ENCODE assay signal across 10 cellular contexts in genomic region chr11:8768625-8769333, GRCh38.
DNase-seq lines count a peak whose midpoint lies in the region; ATAC-seq and TF ChIP-seq lines count a peak whose summit lies in the region.
"Had no signal": no experiment of that assay in that cellular context is flagged by ENCODE, and none has a peak within 500 bp of the region (broad histone marks: within the 10 kb centered on the region; RNA-seq: fewer than 3 reads in every experiment).

No MANE protein-coding gene starts in this region.

- no peaks in the 10 kb centered on the region for H3K4me1 Mint-ChIP-seq in stimulated activated effector memory CD8-positive, alpha-beta T cell treated with anti-CD3 and anti-CD28 coated beads, Interleukin-12 subunit alpha, Interleukin-12 subunit beta, amount 100 ng/mL, for 72 hours
- no peaks in the 10 kb centered on the region for H3K4me1 Mint-ChIP-seq in endothelial cell (ENCODE audit: unreplicated experiment)

- H3K4me3 Mint-ChIP-seq in stimulated activated effector memory CD8-positive, alpha-beta T cell treated with anti-CD3 and anti-CD28 coated beads, Interleukin-12 subunit alpha, Interleukin-12 subunit beta, amount 100 ng/mL, for 72 hours, result no peak overlapping the region
- H3K4me3 Mint-ChIP-seq in endothelial cell (ENCODE audit: unreplicated experiment), result no peak overlapping the region

- peak; percentile 91 for ATAC-seq in left ventricle myocardium superior
- peak; percentile 59 for ATAC-seq in stimulated activated effector memory CD8-positive, alpha-beta T cell treated with anti-CD3 and anti-CD28 coated beads, Interleukin-12 subunit alpha, Interleukin-12 subunit beta, amount 100 ng/mL, for 72 hours

- H3K36me3 ChIP-seq in adrenal gland (replicated peaks in 1 of 2) (no peaks in the 10 kb centered on the region), OCI-LY7 (ENCODE audit: insufficient read depth, low read length) (no peaks in the 10 kb centered on the region)

- WGBS in adrenal gland, 4 donors, result 45 to 63% (median 59%) methylated on average over 3 of the region's 3 CpGs

- POLR2A ChIA-PET in OCI-LY7 (lab: Charles Lee), result interaction anchor here (0.6 to 1.7 kb wide), 2 partner anchors 9 to 579 kb away, joined by 3 to 4 read pairs; no protein-coding TSS in a partner anchor

- no peaks in the 10 kb centered on the region for H4K20me1 ChIP-seq in OCI-LY7 (ENCODE audit: insufficient read depth, low read length)

- no peaks in the 10 kb centered on the region for H3K27me3 ChIP-seq in adrenal gland

- H3K9me3 ChIP-seq in adrenal gland (replicated peaks in 1 of 3) (no peaks in the 10 kb centered on the region), OCI-LY7 (ENCODE audit: low read length) (no peaks in the 10 kb centered on the region)

- no peaks in the 10 kb centered on the region for H3K9me2 ChIP-seq in OCI-LY7 (ENCODE audit: insufficient read depth, low read length)

- H3K27me3 Mint-ChIP-seq in endothelial cell (ENCODE audit: unreplicated experiment), result no peaks in the 10 kb centered on the region

- H3K27ac Mint-ChIP-seq in stimulated activated effector memory CD8-positive, alpha-beta T cell treated with anti-CD3 and anti-CD28 coated beads, Interleukin-12 subunit alpha, Interleukin-12 subunit beta, amount 100 ng/mL, for 72 hours, result no peak overlapping the region
- no peak overlapping the region for H3K27ac Mint-ChIP-seq in endothelial cell (ENCODE audit: unreplicated experiment)

- no peaks in the 10 kb centered on the region for H3K79me2 ChIP-seq in OCI-LY7 (ENCODE audit: insufficient read depth, low read depth, low read length)

- H3K27ac ChIP-seq in adrenal gland, result peak overlapping the region; percentile 32 to 86 (median 79)
- no peak overlapping the region for H3K27ac ChIP-seq in OCI-LY7 (ENCODE audit: low read depth, low read length, poor library complexity, severe bottlenecking)
- H3K27ac ChIP-seq: HL-60 had no signal

- CTCF ChIA-PET in OCI-LY7 (lab: Charles Lee; ENCODE audit: unreplicated experiment), result no interaction called here

- H3K36me3 Mint-ChIP-seq in stimulated activated effector memory CD8-positive, alpha-beta T cell treated with anti-CD3 and anti-CD28 coated beads, Interleukin-12 subunit alpha, Interleukin-12 subunit beta, amount 100 ng/mL, for 72 hours, result no peaks in the 10 kb centered on the region
- no peaks in the 10 kb centered on the region for H3K36me3 Mint-ChIP-seq in endothelial cell (ENCODE audit: low read depth, unreplicated experiment)

- intact Hi-C loops in adrenal gland (cut with DNase I), result no loop called here
- intact Hi-C loops in left ventricle myocardium superior (cut with micrococcal nuclease), result no loop called here
- intact Hi-C loops in OCI-LY7 (cut with micrococcal nuclease; ENCODE audit: unreplicated experiment), result no loop called here

- no peak overlapping the region for H2AFZ ChIP-seq in OCI-LY7 (ENCODE audit: low read length)

- TF ChIP-seq CTCF in HFF-Myc (IDR thresholded peaks at IDR 0.05; ENCODE audit: low read depth, low read length, missing control alignments) (peak; percentile 4), adrenal gland (IDR thresholded peaks at IDR 0.05) (peak in 5 of 6 experiments; percentile 30 to 39 (median 37)), endothelial cell (IDR thresholded peaks at IDR 0.05; ENCODE audit: unreplicated experiment) (no peak), OCI-LY7 (conservative IDR thresholded peaks at IDR 0.05; ENCODE audit: low read length) (no peak)

- no TSS peak for BruUV-seq in OCI-LY7 (replicated peaks; lab: Mats Ljungman, UMichigan)

- H3K4me3 ChIP-seq in HFF-Myc (replicated peaks; ENCODE audit: low read depth, low read length) (no peak overlapping the region), adrenal gland (no peak overlapping the region), OCI-LY7 (ENCODE audit: low read depth, low read length, poor library complexity, severe bottlenecking) (no peak overlapping the region)

- DNase-seq in HFF-Myc (ENCODE audit: extremely low read depth, low read depth), result no peak
- DNase-seq in adrenal gland, result peak; percentile 74 to 89 (median 87)
- peak; percentile 78 for DNase-seq in left ventricle myocardium superior
- DNase-seq in stimulated activated effector memory CD8-positive, alpha-beta T cell treated with anti-CD3 and anti-CD28 coated beads, Interleukin-12 subunit alpha, Interleukin-12 subunit beta, amount 100 ng/mL, for 72 hours (ENCODE audit: low spot score in 2 of 2), result no peak
- DNase-seq in endothelial cell (ENCODE audit: low spot score), result no peak
- DNase-seq in NCI-H1436 (lab: John Stamatoyannopoulos, UW), result no peak
- DNase-seq in NCI-H1930 (lab: John Stamatoyannopoulos, UW), result no peak
- DNase-seq in OCI-LY7 (ENCODE audit: low spot score), result no peak
- DNase-seq: central memory CD4-positive, alpha-beta T cell had no signal

- TF ChIP-seq POLR2A in adrenal gland (IDR thresholded peaks at IDR 0.05), result no peak

- H3K9me3 Mint-ChIP-seq in stimulated activated effector memory CD8-positive, alpha-beta T cell treated with anti-CD3 and anti-CD28 coated beads, Interleukin-12 subunit alpha, Interleukin-12 subunit beta, amount 100 ng/mL, for 72 hours, result no peaks in the 10 kb centered on the region
- no peaks in the 10 kb centered on the region for H3K9me3 Mint-ChIP-seq in endothelial cell (ENCODE audit: unreplicated experiment)

- H3K4me1 ChIP-seq in adrenal gland (replicated peaks in 1 of 2) (peaks cover 52 to 53% of the 10 kb centered on the region in 2 donors), OCI-LY7 (ENCODE audit: insufficient read depth, low read length, poor library complexity, severe bottlenecking) (no peaks in the 10 kb centered on the region)

- no peak overlapping the region for H3K4me2 ChIP-seq in OCI-LY7 (ENCODE audit: low read length)

Comparison
In these comparisons a context has a peak if more than half of its experiments do, and no peak if none do; other contexts are left out.
1. DNase-seq: peak in adrenal gland (7 of 7) and left ventricle myocardium superior (single experiment); none in HFF-Myc (single experiment), stimulated activated effector memory CD8-positive, alpha-beta T cell treated with anti-CD3 and anti-CD28 coated beads, Interleukin-12 subunit alpha, Interleukin-12 subunit beta, amount 100 ng/mL, for 72 hours (0 of 2), endothelial cell (single experiment), NCI-H1436 (single experiment), NCI-H1930 (0 of 2) and OCI-LY7 (single experiment).
2. CTCF ChIP-seq: peak in HFF-Myc (single experiment) and adrenal gland (5 of 6); none in endothelial cell (single experiment) and OCI-LY7 (single experiment).